Comparison of ENCODE assay signal across 30 cellular contexts in the genomic region with DNA sequence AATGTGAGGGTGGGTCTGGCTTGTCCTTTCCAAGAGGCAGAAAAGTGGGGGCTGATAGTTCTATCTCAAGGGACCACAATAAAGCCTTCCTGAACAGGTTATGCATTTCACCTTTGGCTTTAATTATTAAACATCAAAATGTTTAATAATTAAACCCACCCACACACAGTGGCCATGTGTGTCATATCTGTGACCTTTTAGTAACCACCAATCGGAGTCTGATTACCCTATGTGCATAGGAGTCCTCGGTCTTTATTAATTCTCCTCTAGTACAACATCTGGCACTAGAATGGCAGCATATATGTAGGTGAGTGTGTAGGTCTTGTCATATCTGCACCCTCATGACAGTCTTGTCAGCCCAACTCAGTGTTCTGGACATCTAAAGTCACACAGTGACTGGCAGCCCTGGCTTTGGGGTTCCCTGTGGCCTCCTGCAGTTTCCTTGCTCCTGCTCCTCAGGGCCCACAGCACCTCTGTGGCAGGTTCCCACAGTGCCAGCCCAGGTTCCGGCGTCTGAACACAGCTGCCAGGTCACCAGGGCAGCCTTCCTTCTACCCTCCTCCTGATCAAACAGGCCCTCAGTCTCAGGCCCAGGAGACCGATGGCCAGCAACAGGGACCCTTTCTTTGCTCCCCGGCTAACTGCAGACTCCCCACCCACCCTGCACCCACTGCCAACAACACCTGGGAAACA.
"Had no signal": no experiment of that assay in that cellular context is flagged by ENCODE, and none has a peak within 500 bp of the region (broad histone marks: within the 10 kb centered on the region; RNA-seq: fewer than 3 reads in every experiment).

No MANE protein-coding gene starts in this region.

- H3K4me3 Mint-ChIP-seq: activated CD8-positive, alpha-beta T cell treated with anti-CD3 and anti-CD28 coated beads, Interleukin-2, amount 10 ng/mL, durations not matched to agents 7 days and 5 days; activated naive CD8-positive, alpha-beta T cell treated with anti-CD3 and anti-CD28 coated beads, Interleukin-2, amount 50 U/mL, for 24 hours; activated T-cell treated with anti-CD3 and anti-CD28 coated beads, Interleukin-2, amount 50 U/mL, for 24 hours; T-helper 17 cell; WTC11 had no signal

- H3K27me3 Mint-ChIP-seq: activated naive CD8-positive, alpha-beta T cell treated with anti-CD3 and anti-CD28 coated beads, Interleukin-2, amount 50 U/mL, for 24 hours; activated T-cell treated with anti-CD3 and anti-CD28 coated beads, Interleukin-2, amount 50 U/mL, for 24 hours had no signal

- H3K9me3 Mint-ChIP-seq: activated naive CD4-positive, alpha-beta T cell treated with anti-CD3 and anti-CD28 coated beads, Interleukin-2, amount 50 U/mL, for 72 hours; activated naive CD8-positive, alpha-beta T cell treated with anti-CD3 and anti-CD28 coated beads, Interleukin-2, amount 50 U/mL, for 24 hours; activated T-cell treated with anti-CD3 and anti-CD28 coated beads, Interleukin-2, amount 50 U/mL, for 24 hours; WTC11 had no signal

- H3K36me3 Mint-ChIP-seq: activated naive CD4-positive, alpha-beta T cell treated with anti-CD3 and anti-CD28 coated beads, Interleukin-2, amount 50 U/mL, for 72 hours had no signal

- H3K27me3 ChIP-seq: SJSA1 had no signal

- H3K9me3 ChIP-seq: SJSA1 had no signal

- H3K27ac Mint-ChIP-seq: activated CD8-positive, alpha-beta T cell treated with anti-CD3 and anti-CD28 coated beads, Interleukin-2, amount 10 ng/mL, durations not matched to agents 7 days and 5 days; activated naive CD4-positive, alpha-beta T cell treated with anti-CD3 and anti-CD28 coated beads, Interleukin-2, amount 50 U/mL, for 72 hours; activated naive CD8-positive, alpha-beta T cell treated with anti-CD3 and anti-CD28 coated beads, Interleukin-2, amount 50 U/mL, for 24 hours; activated T-cell treated with anti-CD3 and anti-CD28 coated beads, Interleukin-2, amount 50 U/mL, for 24 hours; T-helper 17 cell had no signal

- H3K4me3 ChIP-seq: SJSA1 had no signal

- H3K27ac ChIP-seq: RWPE1, SJSA1 had no signal

- DNase-seq: activated CD4-positive, alpha-beta T cell treated with anti-CD3 and anti-CD28 coated beads for 48 hours; activated CD4-positive, alpha-beta T cell treated with anti-CD3 and anti-CD28 coated beads, Interleukin-2, amount 50 U/mL, for 4 hours; activated CD4-positive, CD25-positive, alpha-beta regulatory T cell treated with anti-CD3 and anti-CD28 coated beads, Interleukin-2, amount 50 U/mL, for 72 hours; activated CD8-positive, alpha-beta T cell treated with anti-CD3 and anti-CD28 coated beads, Interleukin-2, amount 10 ng/mL, durations not matched to agents 7 days and 5 days; activated effector memory CD4-positive, alpha-beta T cell treated with anti-CD3 and anti-CD28 coated beads, Interleukin-2, amount 50 U/mL, for 16 hours; activated naive CD4-positive, alpha-beta T cell treated with Interleukin-2 at 50 U/mL for 16 hours; activated naive CD8-positive, alpha-beta T cell treated with anti-CD3 and anti-CD28 coated beads, Interleukin-2, amount 50 U/mL, for 24 hours; activated T-cell treated with anti-CD3 and anti-CD28 coated beads, Interleukin-2, amount 50 U/mL, for 24 hours; amygdala; caudate nucleus; KG1; NCI-H1092; NCI-H1417; NCI-H1930; NCI-H2107; NCI-H2171 treated with DMSO at 0.1 percent for 48 hours; NCI-H226; NCI-H526 treated with DMSO at 0.1 percent for 48 hours; NCI-H82; NK-92 treated with Interleukin-12 subunit alpha and Interleukin-12 subunit beta, amount 100 ng/mL, for 24 hours; OCI-M1; SHP77; T-helper 17 cell; T-helper 9 cell had no signal

- ATAC-seq: activated naive CD4-positive, alpha-beta T cell treated with anti-CD3 and anti-CD28 coated beads, Interleukin-2, amount 50 U/mL, for 72 hours; activated naive CD8-positive, alpha-beta T cell treated with anti-CD3 and anti-CD28 coated beads, Interleukin-2, amount 50 U/mL, for 24 hours; Panc1; SK-N-SH treated with all-trans-retinoic acid at 6 μM for 48 hours; T-helper 17 cell; WTC11 had no signal
